Comparison of ENCODE assay signal across 29 cellular contexts in genomic region chr10:89589091-89589725, GRCh38. TPM values are rescaled to one million over a fixed set of nuclear protein-coding genes. Genes with fewer than 3 reads are reported as not detected.
A peak's percentile ranks its signal among the peaks of the same experiment; 100 is the strongest.
DNase-seq lines count a peak whose midpoint lies in the region; ATAC-seq, FAIRE-seq and TF ChIP-seq lines count a peak whose summit lies in the region.
"Had no signal": no experiment of that assay in that cellular context is flagged by ENCODE, and none has a peak within 500 bp of the region (broad histone marks: within the 10 kb centered on the region; RNA-seq: fewer than 3 reads in every experiment).

No MANE protein-coding gene starts in this region.

- no peak overlapping the region for H4K91ac ChIP-seq in trophoblast cell (ENCODE audit: low read depth, low read length)

- H3K36me3 ChIP-seq in right atrium auricular region, result no peaks in the 10 kb centered on the region
- peaks cover 4 to 10% of the 10 kb centered on the region in 2 experiments for H3K36me3 ChIP-seq in trophoblast cell (ENCODE audit: control insufficient read depth in 1 of 2, insufficient read depth in 2 of 2, low read length in 2 of 2)
- H3K36me3 ChIP-seq: ascending aorta, lower lobe of right lung, neutrophil had no signal

- no peak overlapping the region for H3K18ac ChIP-seq in trophoblast cell (ENCODE audit: low read length)

- H3K36me3 Mint-ChIP-seq in T-cell, result peaks cover 18% of the 10 kb centered on the region
- H3K36me3 Mint-ChIP-seq: stimulated activated effector memory CD8-positive, alpha-beta T cell treated with anti-CD3 and anti-CD28 coated beads, Interleukin-12 subunit alpha, Interleukin-12 subunit beta, amount 100 ng/mL, for 72 hours had no signal

- no peak for TF ChIP-seq POLR2A in H54 (IDR thresholded peaks at IDR 0.05; ENCODE audit: low read depth, low read length)

- no CpG with 5 or more reads among the region's 5 CpGs for WGBS in trophoblast cell (ENCODE audit: extremely low coverage, insufficient coverage, insufficient read length)

- no peaks in the 10 kb centered on the region for H3K79me2 ChIP-seq in trophoblast cell (ENCODE audit: control insufficient read depth, insufficient read depth, low read length, poor library complexity)

- H2BK5ac ChIP-seq in trophoblast cell (ENCODE audit: low read depth, low read length, poor library complexity), result peak overlapping the region; percentile 31

- peaks cover 0 to 31% of the 10 kb centered on the region in 2 donors for H3K4me1 ChIP-seq in right atrium auricular region
- H3K4me1 ChIP-seq in trophoblast cell (ENCODE audit: control insufficient read depth in 1 of 2, insufficient read depth in 2 of 2, low read length in 2 of 2), result peaks cover 6 to 8% of the 10 kb centered on the region in 2 experiments
- H3K4me1 ChIP-seq: lower lobe of right lung had no signal

- no peak overlapping the region for H3K14ac ChIP-seq in trophoblast cell (ENCODE audit: low read length)

- H3K4me1 Mint-ChIP-seq in T-cell, result no peaks in the 10 kb centered on the region
- H3K4me1 Mint-ChIP-seq: H9; stimulated activated effector memory CD8-positive, alpha-beta T cell treated with anti-CD3 and anti-CD28 coated beads, Interleukin-12 subunit alpha, Interleukin-12 subunit beta, amount 100 ng/mL, for 72 hours had no signal

- TF ChIP-seq CTCF in astrocyte of the spinal cord (IDR thresholded peaks at IDR 0.05; ENCODE audit: low read depth, low read length) (no peak), right atrium auricular region (IDR thresholded peaks at IDR 0.05) (no peak)

- no peak overlapping the region for H2AFZ ChIP-seq in trophoblast cell (ENCODE audit: insufficient read depth, low read length, poor library complexity)

- in situ Hi-C loops in astrocyte of the spinal cord (cut with HindIII; ENCODE audit: low sequenced_read_pairs), result no loop called here

- POLR2A ChIA-PET in T-cell (lab: Charles Lee), result no interaction called here

- H2BK12ac ChIP-seq in trophoblast cell (ENCODE audit: low read length), result peak overlapping the region; percentile 58

- H3K27ac ChIP-seq in right atrium auricular region, result peak overlapping the region; percentile 19 to 89
- no peak overlapping the region for H3K27ac ChIP-seq in trophoblast cell (ENCODE audit: low read depth, low read length)
- H3K27ac ChIP-seq: lower lobe of right lung, neutrophil had no signal

- H3K4me3 Mint-ChIP-seq in T-cell, result no peak overlapping the region
- H3K4me3 Mint-ChIP-seq: activated T-helper 1 cell treated with anti-CD3 and anti-CD28 coated beads, Interleukin-12 subunit alpha, Interleukin-12 subunit beta, Interleukin-2, Interleukin-4 antibody, amounts not matched to agents 30 ng/mL and 10 ng/mL and 1 ng/mL, durations not matched to agents 14 hours and 24 hours and 36 hours; H9; stimulated activated effector memory CD8-positive, alpha-beta T cell treated with anti-CD3 and anti-CD28 coated beads, Interleukin-12 subunit alpha, Interleukin-12 subunit beta, amount 100 ng/mL, for 72 hours had no signal

- no peak overlapping the region for H3K4me2 ChIP-seq in trophoblast cell (ENCODE audit: low read length)
- H3K4me2 ChIP-seq: smooth muscle cell had no signal

- H3K23ac ChIP-seq in trophoblast cell (ENCODE audit: low read length), result no peak overlapping the region

- no peak overlapping the region for H3K4ac ChIP-seq in trophoblast cell (ENCODE audit: low read depth, low read length)

- no peaks in the 10 kb centered on the region for H3K9me3 Mint-ChIP-seq in T-cell
- H3K9me3 Mint-ChIP-seq: activated T-helper 1 cell treated with anti-CD3 and anti-CD28 coated beads, Interleukin-12 subunit alpha, Interleukin-12 subunit beta, Interleukin-2, Interleukin-4 antibody, amounts not matched to agents 30 ng/mL and 10 ng/mL and 1 ng/mL, durations not matched to agents 14 hours and 24 hours and 36 hours; H9; stimulated activated effector memory CD8-positive, alpha-beta T cell treated with anti-CD3 and anti-CD28 coated beads, Interleukin-12 subunit alpha, Interleukin-12 subunit beta, amount 100 ng/mL, for 72 hours had no signal

- no peaks in the 10 kb centered on the region for H3K27me3 Mint-ChIP-seq in T-cell

- DNase-seq in H54 (ENCODE audit: insufficient read length, low spot score) (no peak), astrocyte of the spinal cord (ENCODE audit: low read depth, low spot score) (peak; percentile 18), right atrium auricular region (ENCODE audit: low spot score) (no peak), trophoblast cell (no peak), T-cell (no peak), NCI-H2029 (lab: John Stamatoyannopoulos, UW) (no peak)
- DNase-seq: activated CD4-positive, alpha-beta T cell treated with anti-CD3 and anti-CD28 coated beads, Interleukin-2, amount 50 U/mL, for 4 hours; activated naive CD4-positive, alpha-beta T cell treated with anti-CD3 and anti-CD28 coated beads, Interleukin-2, amount 50 U/mL, for 16 hours; C1 segment of cervical spinal cord; Calu3; DND-41; effector memory CD4-positive, alpha-beta T cell; H9; lower lobe of right lung; NCI-H1092; NCI-H2029 treated with DMSO at 0.1 percent for 48 hours; NCI-H82; stimulated activated CD4-positive, alpha-beta T cell treated with anti-CD3 and anti-CD28 coated beads, Interleukin-2, amount 100 ng/mL, for 24 hours; T-helper 9 cell had no signal

- CTCF ChIA-PET in T-cell (lab: Charles Lee), result interaction anchor here in 1 of 2 donors (0.5 kb wide), 1 partner anchor 22 kb away, joined by 3 read pairs; no protein-coding TSS in a partner anchor

- no peak overlapping the region for H3K27ac Mint-ChIP-seq in T-cell
- H3K27ac Mint-ChIP-seq: activated T-helper 1 cell treated with anti-CD3 and anti-CD28 coated beads, Interleukin-12 subunit alpha, Interleukin-12 subunit beta, Interleukin-2, Interleukin-4 antibody, amounts not matched to agents 30 ng/mL and 10 ng/mL and 1 ng/mL, durations not matched to agents 14 hours and 24 hours and 36 hours; stimulated activated effector memory CD8-positive, alpha-beta T cell treated with anti-CD3 and anti-CD28 coated beads, Interleukin-12 subunit alpha, Interleukin-12 subunit beta, amount 100 ng/mL, for 72 hours had no signal

- FAIRE-seq in H54 (lab: Jason Lieb, UNC), result peak; percentile 83
- FAIRE-seq: GM12878, keratinocyte, urothelium cell line had no signal

- no peak for ATAC-seq in T-cell (replicated peaks in 1 of 4)
- ATAC-seq in HG02759 (IDR thresholded peaks at IDR 0.05; ENCODE audit: unreplicated experiment), result no peak
- ATAC-seq: esophagus mucosa; GM12878; lower lobe of right lung; stimulated activated effector memory CD8-positive, alpha-beta T cell treated with anti-CD3 and anti-CD28 coated beads, Interleukin-12 subunit alpha, Interleukin-12 subunit beta, amount 100 ng/mL, for 72 hours had no signal

- no peak overlapping the region for H2BK120ac ChIP-seq in trophoblast cell (ENCODE audit: insufficient read depth, low read length, poor library complexity)

- no peak overlapping the region for H4K12ac ChIP-seq in trophoblast cell (ENCODE audit: low read depth, low read length)

- H3K9me3 ChIP-seq in right atrium auricular region (no peaks in the 10 kb centered on the region), trophoblast cell (ENCODE audit: insufficient read depth, low read depth, low read length) (no peaks in the 10 kb centered on the region)
- H3K9me3 ChIP-seq: ascending aorta, lower lobe of right lung, neutrophil had no signal

- H3K4me3 ChIP-seq in astrocyte of the spinal cord (ENCODE audit: low read depth, low read length) (no peak overlapping the region), right atrium auricular region (no peak overlapping the region), trophoblast cell (ENCODE audit: low read depth, low read length) (no peak overlapping the region)
- H3K4me3 ChIP-seq: ascending aorta, GM12878, lower lobe of right lung, smooth muscle cell had no signal

- H2AK5ac ChIP-seq in trophoblast cell (ENCODE audit: low read length), result no peak overlapping the region

- peaks cover 3% of the 10 kb centered on the region for H3K79me1 ChIP-seq in trophoblast cell (ENCODE audit: low read length)

- no peak overlapping the region for H3K9ac ChIP-seq in trophoblast cell (ENCODE audit: low read length)

- H3K27me3 ChIP-seq in right atrium auricular region, result no peaks in the 10 kb centered on the region
- H3K27me3 ChIP-seq in trophoblast cell (ENCODE audit: insufficient read depth, low read length), result no peaks in the 10 kb centered on the region
- H3K27me3 ChIP-seq: ascending aorta, neutrophil had no signal

- no peak overlapping the region for H4K8ac ChIP-seq in trophoblast cell (ENCODE audit: low read depth, low read length)

RNA-seq across cellular contexts. Expression of gene SLC16A12, which starts 53.8 kb away (rescaled TPM):
- total RNA-seq in right atrium auricular region (10 to 100 TPM in 1 of 2 donors, 1 to 10 TPM in 1; 6.0 to 10.0 TPM), T-cell (not detected)
- 0.07 and 0.11 TPM in 2 replicates for polyA plus RNA-seq in trophoblast cell (2013)
- total RNA-seq: activated T-helper 1 cell treated with anti-CD3 and anti-CD28 coated beads, Interleukin-12 subunit alpha, Interleukin-12 subunit beta, Interleukin-2, Interleukin-4 antibody, amounts not matched to agents 30 ng/mL and 10 ng/mL and 1 ng/mL, durations not matched to agents 14 hours and 24 hours and 36 hours; ascending aorta; GM12878; smooth muscle cell had no signal
- polyA plus RNA-seq: GM12878, smooth muscle cell had no signal

RNA-seq across cellular contexts. Expression of gene PANK1, which starts 55.8 kb away (rescaled TPM):
- total RNA-seq in right atrium auricular region (10 to 100 TPM in 1 of 2 donors, 1 to 10 TPM in 1; 7.4 to 15.5 TPM), T-cell (1 to 10 TPM; 1.4 to 2.0 (median 1.8) TPM)
- polyA plus RNA-seq in trophoblast cell (2013), result 14.9 and 15.1 TPM in 2 replicates

Comparison
In these comparisons a context has a peak if more than half of its experiments do, and no peak if none do; other contexts are left out.
1. RNA of gene SLC16A12, which starts 53.8 kb away (total RNA-seq): 6.0 to 10.0 TPM in right atrium auricular region; not detected in T-cell; every median in the first group is over 4 times any median in the second.